24 cellular contexts compared by ENCODE assay signal in genomic region chr15:66569461-66570137, GRCh38. TPM values are rescaled to one million over a fixed set of nuclear protein-coding genes. Genes with fewer than 3 reads are reported as not detected.
DNase-seq lines count a peak whose midpoint lies in the region; ATAC-seq and TF ChIP-seq lines count a peak whose summit lies in the region.
"Had no signal": no experiment of that assay in that cellular context is flagged by ENCODE, and none has a peak within 500 bp of the region (broad histone marks: within the 10 kb centered on the region; RNA-seq: fewer than 3 reads in every experiment).

No MANE protein-coding gene starts in this region.

- no peak overlapping the region for H3K56ac ChIP-seq in IMR-90 (ENCODE audit: extremely low read depth, insufficient read depth, low read length)

- peak overlapping the region; percentile 3 for H3K27ac Mint-ChIP-seq in dendritic cell treated with granulocyte-macrophage colony-stimulating factor and Interleukin-4, amounts not matched to agents 40 ng/mL and 50 ng/mL, for 4 days
- H3K27ac Mint-ChIP-seq in neural crest cell (ENCODE audit: unreplicated experiment) = peak overlapping the region; percentile 78
- H3K27ac Mint-ChIP-seq in activated CD4-positive, alpha-beta T cell treated with anti-CD3 and anti-CD28 coated beads, Interleukin-2, amount 10 ng/mL, durations not matched to agents 24 days and 14 days = no peak overlapping the region
- H3K27ac Mint-ChIP-seq: CD4-positive, alpha-beta T cell had no signal

- no peak overlapping the region for H2AFZ ChIP-seq in IMR-90 (replicated peaks; ENCODE audit: low read length, poor library complexity)

- H3K14ac ChIP-seq in IMR-90 (replicated peaks; ENCODE audit: low read depth, low read length) = no peak overlapping the region

- no peak overlapping the region for H3K18ac ChIP-seq in IMR-90 (ENCODE audit: low read depth, low read length)

- POLR2A ChIA-PET in IMR-90 (lab: Charles Lee; ENCODE audit: unreplicated experiment) = no interaction called here

- H3K23ac ChIP-seq in IMR-90 (ENCODE audit: low read depth, low read length) = no peak overlapping the region

- no peak overlapping the region for H2BK20ac ChIP-seq in IMR-90 (ENCODE audit: low read depth, low read length)

- BruUV-seq in IMR-90 (replicated peaks; lab: Mats Ljungman, UMichigan) = no TSS peak

- H3K9me3 Mint-ChIP-seq in dendritic cell treated with granulocyte-macrophage colony-stimulating factor and Interleukin-4, amounts not matched to agents 40 ng/mL and 50 ng/mL, for 4 days = peaks cover 9% of the 10 kb centered on the region
- no peaks in the 10 kb centered on the region for H3K9me3 Mint-ChIP-seq in neural crest cell
- no peaks in the 10 kb centered on the region for H3K9me3 Mint-ChIP-seq in activated CD4-positive, alpha-beta T cell treated with anti-CD3 and anti-CD28 coated beads, Interleukin-2, amount 10 ng/mL, durations not matched to agents 24 days and 14 days
- H3K9me3 Mint-ChIP-seq: CD4-positive, alpha-beta T cell had no signal

- H3K27ac ChIP-seq in IMR-90 (ENCODE audit: insufficient read depth, low read length) = no peak overlapping the region
- no peak overlapping the region for H3K27ac ChIP-seq in spleen
- H3K27ac ChIP-seq: BLaER1 treated with 17β-estradiol and CSF1 and Interleukin-3, amounts not matched to agents 10 nM and 100 nM; HL-60; SJSA1 had no signal

- in situ Hi-C loops in IMR-90 (cut with MboI; ENCODE audit: low sequenced_read_pairs) = no loop called here

- H3K9me1 ChIP-seq in IMR-90 (ENCODE audit: insufficient read depth, low read length) = peaks cover 12% of the 10 kb centered on the region

- no peak overlapping the region for H3K4me3 Mint-ChIP-seq in dendritic cell treated with granulocyte-macrophage colony-stimulating factor and Interleukin-4, amounts not matched to agents 40 ng/mL and 50 ng/mL, for 4 days
- no peak overlapping the region for H3K4me3 Mint-ChIP-seq in neural crest cell
- H3K4me3 Mint-ChIP-seq in activated CD4-positive, alpha-beta T cell treated with anti-CD3 and anti-CD28 coated beads, Interleukin-2, amount 10 ng/mL, durations not matched to agents 24 days and 14 days = no peak overlapping the region
- H3K4me3 Mint-ChIP-seq: CD4-positive, alpha-beta T cell had no signal

- H3K4me2 ChIP-seq in IMR-90 (ENCODE audit: low read depth, low read length) = no peak overlapping the region
- H3K4me2 ChIP-seq: BLaER1 treated with 17β-estradiol and CSF1 and Interleukin-3, amounts not matched to agents 10 nM and 100 nM had no signal

- peaks cover 1% of the 10 kb centered on the region for H3K27me3 Mint-ChIP-seq in dendritic cell treated with granulocyte-macrophage colony-stimulating factor and Interleukin-4, amounts not matched to agents 40 ng/mL and 50 ng/mL, for 4 days
- H3K27me3 Mint-ChIP-seq in neural crest cell (ENCODE audit: low read depth) = no peaks in the 10 kb centered on the region
- no peaks in the 10 kb centered on the region for H3K27me3 Mint-ChIP-seq in activated CD4-positive, alpha-beta T cell treated with anti-CD3 and anti-CD28 coated beads, Interleukin-2, amount 10 ng/mL, durations not matched to agents 24 days and 14 days
- H3K27me3 Mint-ChIP-seq: CD4-positive, alpha-beta T cell had no signal

- H4K5ac ChIP-seq in IMR-90 (ENCODE audit: low read depth, low read length) = no peak overlapping the region

- no peak overlapping the region for H4K8ac ChIP-seq in IMR-90 (ENCODE audit: low read depth in 2 of 2, low read length in 2 of 2)

- H2BK15ac ChIP-seq in IMR-90 (ENCODE audit: low read depth, low read length) = no peak overlapping the region

- H3K4me3 ChIP-seq in IMR-90 (ENCODE audit: insufficient read depth, low read depth, low read length) = no peak overlapping the region
- H3K4me3 ChIP-seq in spleen = no peak overlapping the region
- H3K4me3 ChIP-seq: BLaER1 treated with 17β-estradiol and CSF1 and Interleukin-3, amounts not matched to agents 10 nM and 100 nM; K562; SJSA1 had no signal

- no peak overlapping the region for H2BK120ac ChIP-seq in IMR-90 (ENCODE audit: low read depth, low read length)

- intact Hi-C loops in IMR-90 (cut with micrococcal nuclease) = no loop called here
- intact Hi-C loops in dendritic cell treated with granulocyte-macrophage colony-stimulating factor and Interleukin-4, amounts not matched to agents 40 ng/mL and 50 ng/mL, for 4 days (cut with micrococcal nuclease) = no loop called here
- intact Hi-C loops in spleen (cut with DNase I; ENCODE audit: low total_unique reads) = no loop called here
- intact Hi-C loops in activated CD4-positive, alpha-beta T cell treated with anti-CD3 and anti-CD28 coated beads, Interleukin-2, amount 10 ng/mL, durations not matched to agents 24 days and 14 days (cut with micrococcal nuclease) = no loop called here

- 90% methylated on average over 5 of the region's 9 CpGs; no CpG with 5 or more reads in 1 of the 2 experiments for WGBS in IMR-90 (ENCODE audit: extremely low coverage in 2 of 2, insufficient read length in 1 of 2), 2 experiments
- 78 to 91% (median 84%) methylated on average over 8 to 9 of the region's 9 CpGs for WGBS in spleen, 5 donors

- H4K91ac ChIP-seq in IMR-90 (ENCODE audit: insufficient read depth, low read depth, low read length) = no peak overlapping the region

- no peaks in the 10 kb centered on the region; the same call in 1 of the 2 replicates for H4K20me1 ChIP-seq in IMR-90 (ENCODE audit: insufficient read depth, low read length)
- H4K20me1 ChIP-seq: BLaER1 treated with 17β-estradiol and CSF1 and Interleukin-3, amounts not matched to agents 10 nM and 100 nM had no signal

- peak overlapping the region; percentile 1 for H2AK9ac ChIP-seq in IMR-90 (replicated peaks; ENCODE audit: low read depth, low read length, poor library complexity)

- no peak overlapping the region for H2BK5ac ChIP-seq in IMR-90 (ENCODE audit: low read depth, low read length, poor library complexity, severe bottlenecking)

- H2AK5ac ChIP-seq in IMR-90 (ENCODE audit: low read depth, low read length) = no peak overlapping the region

- H3K27me3 ChIP-seq in IMR-90 (ENCODE audit: control insufficient read depth, insufficient read depth, low read length) = no peaks in the 10 kb centered on the region
- no peaks in the 10 kb centered on the region for H3K27me3 ChIP-seq in spleen (replicated peaks in 1 of 7)
- H3K27me3 ChIP-seq: BLaER1 treated with 17β-estradiol and CSF1 and Interleukin-3, amounts not matched to agents 10 nM and 100 nM; SJSA1 had no signal

- peaks cover 0 to 3% of the 10 kb centered on the region in 2 experiments; a peak in 1 of 4 replicates for H3K79me1 ChIP-seq in IMR-90 (ENCODE audit: low read depth in 1 of 2, low read length in 2 of 2)

- H3K36me3 Mint-ChIP-seq in dendritic cell treated with granulocyte-macrophage colony-stimulating factor and Interleukin-4, amounts not matched to agents 40 ng/mL and 50 ng/mL, for 4 days (ENCODE audit: low read depth) = no peaks in the 10 kb centered on the region
- H3K36me3 Mint-ChIP-seq in neural crest cell (ENCODE audit: low read depth) = no peaks in the 10 kb centered on the region
- H3K36me3 Mint-ChIP-seq in activated CD4-positive, alpha-beta T cell treated with anti-CD3 and anti-CD28 coated beads, Interleukin-2, amount 10 ng/mL, durations not matched to agents 24 days and 14 days (ENCODE audit: low read depth) = no peaks in the 10 kb centered on the region

- H3K36me3 ChIP-seq in IMR-90 (ENCODE audit: control insufficient read depth, insufficient read depth, low read length) = no peaks in the 10 kb centered on the region
- H3K36me3 ChIP-seq in spleen = no peaks in the 10 kb centered on the region
- H3K36me3 ChIP-seq: BLaER1 treated with 17β-estradiol and CSF1 and Interleukin-3, amounts not matched to agents 10 nM and 100 nM; SJSA1 had no signal

- H3K9me3 ChIP-seq in IMR-90 (ENCODE audit: control insufficient read depth, insufficient read depth, low read length) = no peaks in the 10 kb centered on the region
- H3K9me3 ChIP-seq in spleen = no peaks in the 10 kb centered on the region
- H3K9me3 ChIP-seq: SJSA1 had no signal

- H3K4me1 Mint-ChIP-seq in dendritic cell treated with granulocyte-macrophage colony-stimulating factor and Interleukin-4, amounts not matched to agents 40 ng/mL and 50 ng/mL, for 4 days (ENCODE audit: low read depth) = peaks cover 53% of the 10 kb centered on the region
- H3K4me1 Mint-ChIP-seq in neural crest cell = peaks cover 30% of the 10 kb centered on the region
- H3K4me1 Mint-ChIP-seq in activated CD4-positive, alpha-beta T cell treated with anti-CD3 and anti-CD28 coated beads, Interleukin-2, amount 10 ng/mL, durations not matched to agents 24 days and 14 days = peaks cover 8% of the 10 kb centered on the region

- CTCF ChIA-PET in IMR-90 (lab: Yijun Ruan, JAX) = no interaction called here

- TF ChIP-seq RAD21 in IMR-90 (IDR thresholded peaks at IDR 0.05; ENCODE audit: low read length) = no peak

- TF ChIP-seq POLR2A in IMR-90 (IDR thresholded peaks at IDR 0.05; ENCODE audit: low read depth, low read length) = no peak
- TF ChIP-seq POLR2A in spleen (IDR thresholded peaks at IDR 0.05) = no peak

- dilution Hi-C loops in IMR-90 (cut with HindIII; ENCODE audit: low sequenced_read_pairs, unreplicated experiment) = no loop called here

- TF ChIP-seq CTCF in IMR-90 (conservative IDR thresholded peaks at IDR 0.05; ENCODE audit: low read depth, low read length) (no peak), neural crest cell (conservative IDR thresholded peaks at IDR 0.05) (no peak), spleen (IDR thresholded peaks at IDR 0.05 in 8 of 11, conservative IDR thresholded peaks at IDR 0.05 in 3 of 11) (no peak)

- no peak overlapping the region for H3K9ac ChIP-seq in IMR-90 (ENCODE audit: low read depth, low read length)
- H3K9ac ChIP-seq: BLaER1 treated with 17β-estradiol and CSF1 and Interleukin-3, amounts not matched to agents 10 nM and 100 nM had no signal

- DNase-seq in IMR-90 = no peak
- no peak for DNase-seq in neural crest cell (ENCODE audit: low read depth, low spot score)
- DNase-seq in spleen = peak; percentile 24
- DNase-seq in iPS-NIHi7 (ENCODE audit: extremely low spot score) = no peak
- DNase-seq in AG08395 (ENCODE audit: low spot score) = no peak
- no peak for DNase-seq in activated CD4-positive, alpha-beta T cell treated with anti-CD3 and anti-CD28 coated beads, Interleukin-2, amount 10 ng/mL, durations not matched to agents 24 days and 14 days
- DNase-seq: AML-193; CD4-positive, alpha-beta T cell; Kasumi-1; NCI-H1092 treated with DMSO at 0.1 percent for 48 hours; NCI-H1436; NCI-H187; NCI-H2081 treated with DMSO at 0.1 percent for 48 hours; NCI-H2171; NCI-H226; NCI-H510A treated with DMSO at 0.1 percent for 48 hours; PC-3 had no signal

- H3K4me1 ChIP-seq in IMR-90 (ENCODE audit: control insufficient read depth, insufficient read depth, low read length) (peaks cover 20% of the 10 kb centered on the region), spleen (peaks cover 0 to 10% (median 3%) of the 10 kb centered on the region in 6 donors)

- no peak for ATAC-seq in IMR-90 (ENCODE audit: low read depth)
- ATAC-seq: HCT116, K562, PC-3 had no signal

- no peak overlapping the region; the same call in 1 of the 2 replicates for H3K4ac ChIP-seq in IMR-90 (ENCODE audit: low read depth, low read length)

RNA-seq across cellular contexts. Expression of gene LCTL, which starts 3.8 kb away (rescaled TPM):
- total RNA-seq in IMR-90 (2012; rRNA removed) (8.9 and 10.4 TPM in 2 replicates), neural crest cell (2.1 and 2.7 TPM in 2 replicates), spleen (not detected)
- polyA plus RNA-seq in IMR-90 (2012; rRNA removed) (10.3 and 10.5 TPM in 2 replicates), spleen (not detected)
- polyA plus RNA-seq in IMR-90 (2012; cell fraction: cytosol; rRNA removed) = 4.7 and 8.1 TPM in 2 replicates
- 10.0 and 14.8 TPM in 2 replicates for polyA plus RNA-seq in IMR-90 (2012; cell fraction: nucleus; rRNA removed; ENCODE audit: low replicate concordance)
- not detected in 2 replicates for total RNA-seq in activated CD4-positive, alpha-beta T cell treated with anti-CD3 and anti-CD28 coated beads, Interleukin-2, amount 10 ng/mL, durations not matched to agents 24 days and 14 days
- total RNA-seq: CD4-positive, alpha-beta T cell; HT-29; K562; PC-3 had no signal
